8 cellular contexts compared by ENCODE assay signal in the genomic region with DNA sequence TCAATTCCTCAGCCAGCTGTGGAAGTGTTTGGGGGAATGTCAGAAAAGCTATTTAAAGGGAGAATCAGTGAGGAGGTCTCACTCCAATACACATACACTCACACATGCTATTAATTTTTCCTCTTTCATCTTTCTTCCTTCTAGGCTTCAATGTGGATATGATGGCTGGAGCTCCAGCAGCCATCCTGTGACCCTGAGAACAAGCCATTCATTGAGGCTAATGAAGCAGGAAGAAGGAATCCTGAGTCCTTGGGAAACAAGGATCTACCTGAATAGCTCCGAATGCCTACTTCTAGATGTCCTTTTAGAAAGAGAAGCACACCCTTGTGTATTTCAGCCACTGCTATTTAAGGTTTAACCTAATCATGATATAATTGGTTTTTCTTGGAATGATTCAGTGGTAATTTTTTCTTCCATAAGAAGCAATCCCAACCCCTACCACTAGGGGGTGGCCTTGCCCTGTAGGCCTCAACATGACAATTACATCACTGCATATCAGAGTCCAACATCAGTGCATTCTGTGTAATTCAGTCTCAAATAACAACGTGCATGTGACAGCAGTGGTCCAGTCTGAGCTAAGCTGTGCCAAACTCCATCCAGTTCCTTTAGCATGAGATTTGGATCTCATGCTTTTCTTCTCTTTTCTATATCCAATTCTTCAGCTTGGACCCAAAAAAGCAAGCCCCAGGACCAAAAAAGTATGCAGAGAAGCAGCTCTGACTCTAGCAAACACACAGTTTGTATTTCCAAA.
DNase-seq lines count a peak whose midpoint lies in the region; ATAC-seq and TF ChIP-seq lines count a peak whose summit lies in the region.

No MANE protein-coding gene starts in this region.

- H3K27me3 ChIP-seq in liver (ENCODE audit: control insufficient read depth in 4 of 4, insufficient read depth in 4 of 4, low read length in 3 of 4) = no peaks in the 10 kb centered on the region

- peaks cover 2% of the 10 kb centered on the region for H3K36me3 Mint-ChIP-seq in central memory CD8-positive, alpha-beta T cell (ENCODE audit: insufficient read depth)

- peak; percentile 99 for TF ChIP-seq CTCF in liver (IDR thresholded peaks at IDR 0.05; ENCODE audit: low read depth, low read length, missing input control)

- peak overlapping the region; percentile 14 for H3K27ac Mint-ChIP-seq in central memory CD8-positive, alpha-beta T cell (ENCODE audit: low read depth)

- no peak overlapping the region for H3K9ac ChIP-seq in liver (ENCODE audit: low read depth in 1 of 2, low read length in 2 of 2)

- H3K27me3 Mint-ChIP-seq in central memory CD8-positive, alpha-beta T cell = peaks cover under 1% of the 10 kb centered on the region

- H3K36me3 ChIP-seq in liver (ENCODE audit: control insufficient read depth in 4 of 4, insufficient read depth in 3 of 4, low read depth in 1 of 4, low read length in 3 of 4) = no peaks in the 10 kb centered on the region

- ATAC-seq in HG02884 (IDR thresholded peaks at IDR 0.05; ENCODE audit: unreplicated experiment) = peak; percentile 41
- peak; percentile 83 for ATAC-seq in central memory CD8-positive, alpha-beta T cell (replicated peaks; ENCODE audit: extremely low read depth, poor library complexity, severe bottlenecking)

- no peaks in the 10 kb centered on the region for H3K9me3 ChIP-seq in liver (ENCODE audit: control insufficient read depth in 4 of 4, low read length in 3 of 4)

- DNase-seq in NCI-H345 (lab: John Stamatoyannopoulos, UW) = peak; percentile 22
- no peak for DNase-seq in NCI-H345 treated with DMSO at 0.1 percent for 48 hours (lab: John Stamatoyannopoulos, UW; ENCODE audit: unreplicated experiment)
- DNase-seq in NCI-H2107 (lab: John Stamatoyannopoulos, UW) = peak; percentile 35
- DNase-seq in activated CD4-positive, CD25-positive, alpha-beta regulatory T cell treated with anti-CD3 and anti-CD28 coated beads, Interleukin-2, amount 50 U/mL, for 72 hours = peak; percentile 64
- peak; percentile 51 to 58 for DNase-seq in central memory CD8-positive, alpha-beta T cell (ENCODE audit: low spot score in 2 of 2)
- DNase-seq in stimulated activated CD8-positive, alpha-beta memory T cell treated with anti-CD3 and anti-CD28 coated beads, Interleukin-12 subunit alpha, Interleukin-12 subunit beta, amount 100 ng/mL, for 24 hours (ENCODE audit: extremely low read depth) = peak; percentile 28

- peaks cover 0 to 8% (median 2%) of the 10 kb centered on the region in 4 donors for H3K4me1 ChIP-seq in liver (ENCODE audit: control insufficient read depth in 4 of 4, insufficient read depth in 4 of 4, low read length in 3 of 4)

- 17% methylated on average over 2 of the region's 2 CpGs for WGBS in liver

- peaks cover 11% of the 10 kb centered on the region for H3K4me1 Mint-ChIP-seq in central memory CD8-positive, alpha-beta T cell

- H3K9me3 Mint-ChIP-seq in central memory CD8-positive, alpha-beta T cell = no peaks in the 10 kb centered on the region

- H3K27ac ChIP-seq in liver (ENCODE audit: low read depth in 1 of 2, low read length in 2 of 2) = no peak overlapping the region

- peak overlapping the region; percentile 40 for H3K4me3 Mint-ChIP-seq in central memory CD8-positive, alpha-beta T cell

- peak; percentile 100 for TF ChIP-seq RAD21 in liver (IDR thresholded peaks at IDR 0.05)

- no peak overlapping the region for H3K4me3 ChIP-seq in liver (ENCODE audit: low read depth in 1 of 3, low read length in 3 of 3)

TF ChIP-seq in liver, 16 proteins besides CTCF, POLR2A, EP300 and RAD21:
- TF ChIP-seq EGR1 (IDR thresholded peaks at IDR 0.05; ENCODE audit: low read depth in 2 of 2) (no peak), GABPA (IDR thresholded peaks at IDR 0.05 in 1 of 2, conservative IDR thresholded peaks at IDR 0.05 in 1 of 2) (no peak), RXRA (IDR thresholded peaks at IDR 0.05) (peak; percentile 27 to 36), NR2F2 (IDR thresholded peaks at IDR 0.05) (no peak), FOXA2 (IDR thresholded peaks at IDR 0.05) (no peak), SP1 (IDR thresholded peaks at IDR 0.05) (no peak), HNF4G (IDR thresholded peaks at IDR 0.05) (peak; percentile 75), TAF1 (conservative IDR thresholded peaks at IDR 0.05) (no peak), YY1 (IDR thresholded peaks at IDR 0.05) (no peak), JUND (IDR thresholded peaks at IDR 0.05) (peak; percentile 69 to 85), FOXA1 (IDR thresholded peaks at IDR 0.05) (no peak), HNF4A (conservative IDR thresholded peaks at IDR 0.05) (peak; percentile 93)
- TF ChIP-seq, protein P1, sequence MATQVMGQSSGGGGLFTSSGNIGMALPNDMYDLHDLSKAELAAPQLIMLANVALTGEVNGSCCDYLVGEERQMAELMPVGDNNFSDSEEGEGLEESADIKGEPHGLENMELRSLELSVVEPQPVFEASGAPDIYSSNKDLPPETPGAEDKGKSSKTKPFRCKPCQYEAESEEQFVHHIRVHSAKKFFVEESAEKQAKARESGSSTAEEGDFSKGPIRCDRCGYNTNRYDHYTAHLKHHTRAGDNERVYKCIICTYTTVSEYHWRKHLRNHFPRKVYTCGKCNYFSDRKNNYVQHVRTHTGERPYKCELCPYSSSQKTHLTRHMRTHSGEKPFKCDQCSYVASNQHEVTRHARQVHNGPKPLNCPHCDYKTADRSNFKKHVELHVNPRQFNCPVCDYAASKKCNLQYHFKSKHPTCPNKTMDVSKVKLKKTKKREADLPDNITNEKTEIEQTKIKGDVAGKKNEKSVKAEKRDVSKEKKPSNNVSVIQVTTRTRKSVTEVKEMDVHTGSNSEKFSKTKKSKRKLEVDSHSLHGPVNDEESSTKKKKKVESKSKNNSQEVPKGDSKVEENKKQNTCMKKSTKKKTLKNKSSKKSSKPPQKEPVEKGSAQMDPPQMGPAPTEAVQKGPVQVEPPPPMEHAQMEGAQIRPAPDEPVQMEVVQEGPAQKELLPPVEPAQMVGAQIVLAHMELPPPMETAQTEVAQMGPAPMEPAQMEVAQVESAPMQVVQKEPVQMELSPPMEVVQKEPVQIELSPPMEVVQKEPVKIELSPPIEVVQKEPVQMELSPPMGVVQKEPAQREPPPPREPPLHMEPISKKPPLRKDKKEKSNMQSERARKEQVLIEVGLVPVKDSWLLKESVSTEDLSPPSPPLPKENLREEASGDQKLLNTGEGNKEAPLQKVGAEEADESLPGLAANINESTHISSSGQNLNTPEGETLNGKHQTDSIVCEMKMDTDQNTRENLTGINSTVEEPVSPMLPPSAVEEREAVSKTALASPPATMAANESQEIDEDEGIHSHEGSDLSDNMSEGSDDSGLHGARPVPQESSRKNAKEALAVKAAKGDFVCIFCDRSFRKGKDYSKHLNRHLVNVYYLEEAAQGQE (IDR thresholded peaks at IDR 0.05) = no peak
- TF ChIP-seq, protein P2, sequence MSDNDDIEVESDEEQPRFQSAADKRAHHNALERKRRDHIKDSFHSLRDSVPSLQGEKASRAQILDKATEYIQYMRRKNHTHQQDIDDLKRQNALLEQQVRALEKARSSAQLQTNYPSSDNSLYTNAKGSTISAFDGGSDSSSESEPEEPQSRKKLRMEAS (IDR thresholded peaks at IDR 0.05) = no peak
- TF ChIP-seq, protein P3, sequence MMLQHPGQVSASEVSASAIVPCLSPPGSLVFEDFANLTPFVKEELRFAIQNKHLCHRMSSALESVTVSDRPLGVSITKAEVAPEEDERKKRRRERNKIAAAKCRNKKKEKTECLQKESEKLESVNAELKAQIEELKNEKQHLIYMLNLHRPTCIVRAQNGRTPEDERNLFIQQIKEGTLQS (IDR thresholded peaks at IDR 0.05) = peak; percentile 91
- TF ChIP-seq, protein P4, sequence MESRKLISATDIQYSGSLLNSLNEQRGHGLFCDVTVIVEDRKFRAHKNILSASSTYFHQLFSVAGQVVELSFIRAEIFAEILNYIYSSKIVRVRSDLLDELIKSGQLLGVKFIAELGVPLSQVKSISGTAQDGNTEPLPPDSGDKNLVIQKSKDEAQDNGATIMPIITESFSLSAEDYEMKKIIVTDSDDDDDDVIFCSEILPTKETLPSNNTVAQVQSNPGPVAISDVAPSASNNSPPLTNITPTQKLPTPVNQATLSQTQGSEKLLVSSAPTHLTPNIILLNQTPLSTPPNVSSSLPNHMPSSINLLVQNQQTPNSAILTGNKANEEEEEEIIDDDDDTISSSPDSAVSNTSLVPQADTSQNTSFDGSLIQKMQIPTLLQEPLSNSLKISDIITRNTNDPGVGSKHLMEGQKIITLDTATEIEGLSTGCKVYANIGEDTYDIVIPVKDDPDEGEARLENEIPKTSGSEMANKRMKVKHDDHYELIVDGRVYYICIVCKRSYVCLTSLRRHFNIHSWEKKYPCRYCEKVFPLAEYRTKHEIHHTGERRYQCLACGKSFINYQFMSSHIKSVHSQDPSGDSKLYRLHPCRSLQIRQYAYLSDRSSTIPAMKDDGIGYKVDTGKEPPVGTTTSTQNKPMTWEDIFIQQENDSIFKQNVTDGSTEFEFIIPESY (IDR thresholded peaks at IDR 0.05) = no peak
